Comparison of ENCODE assay signal across 22 cellular contexts in genomic region chr14:101034986-101035385, GRCh38.
DNase-seq lines count a peak whose midpoint lies in the region; ATAC-seq and TF ChIP-seq lines count a peak whose summit lies in the region.
"Had no signal": no experiment of that assay in that cellular context is flagged by ENCODE, and none has a peak within 500 bp of the region (broad histone marks: within the 10 kb centered on the region; RNA-seq: fewer than 3 reads in every experiment).

No MANE protein-coding gene starts in this region.

- H3K27ac ChIP-seq in left lung (no peak overlapping the region), sigmoid colon (no peak overlapping the region)
- H3K27ac ChIP-seq: HL-60 had no signal

- H3K4me1 ChIP-seq in left lung (no peaks in the 10 kb centered on the region), sigmoid colon (no peaks in the 10 kb centered on the region)
- H3K4me1 ChIP-seq: HAP-1 had no signal

- no peak for TF ChIP-seq EP300 in sigmoid colon (IDR thresholded peaks at IDR 0.05)

- no peak overlapping the region for H3K27ac Mint-ChIP-seq in activated B cell treated with CpG ODN at 0.5 μM for 24 hours
- H3K27ac Mint-ChIP-seq: CD8-positive, alpha-beta T cell; GM23338 had no signal

- H3K4me3 ChIP-seq in left lung = no peak overlapping the region
- H3K4me3 ChIP-seq in sigmoid colon = no peak overlapping the region
- H3K4me3 ChIP-seq: GM23338, HAP-1 had no signal

- H3K4me3 Mint-ChIP-seq in activated B cell treated with CpG ODN at 0.5 μM for 24 hours = no peak overlapping the region
- H3K4me3 Mint-ChIP-seq: CD8-positive, alpha-beta T cell; GM23338 had no signal

- no peak for TF ChIP-seq CTCF in activated B cell treated with CpG ODN at 0.5 μM for 24 hours (IDR thresholded peaks at IDR 0.05)
- TF ChIP-seq CTCF in left lung (IDR thresholded peaks at IDR 0.05) = no peak
- TF ChIP-seq CTCF in sigmoid colon (IDR thresholded peaks at IDR 0.05) = no peak

- no peaks in the 10 kb centered on the region for H3K36me3 Mint-ChIP-seq in activated B cell treated with CpG ODN at 0.5 μM for 24 hours (ENCODE audit: low read depth)
- H3K36me3 Mint-ChIP-seq: CD8-positive, alpha-beta T cell had no signal

- H3K36me3 ChIP-seq in left lung (no peaks in the 10 kb centered on the region), sigmoid colon (no peaks in the 10 kb centered on the region)
- H3K36me3 ChIP-seq: HAP-1 had no signal

- no peaks in the 10 kb centered on the region for H3K27me3 ChIP-seq in left lung
- no peaks in the 10 kb centered on the region for H3K27me3 ChIP-seq in sigmoid colon

- DNase-seq in activated effector memory CD4-positive, alpha-beta T cell treated with anti-CD3 and anti-CD28 coated beads, Interleukin-2, amount 50 U/mL, for 16 hours = peak; percentile 6
- no peak for DNase-seq in activated effector memory CD4-positive, alpha-beta T cell treated with Interleukin-2 at 50 U/mL for 16 hours
- DNase-seq in activated B cell treated with CpG ODN at 0.5 μM for 24 hours (peak; percentile 7), left lung (peak; percentile 24 to 26), sigmoid colon (peak; percentile 57), SHP77 treated with DMSO at 0.1 percent for 48 hours (lab: John Stamatoyannopoulos, UW) (no peak), NCI-H187 treated with DMSO at 0.1 percent for 48 hours (lab: John Stamatoyannopoulos, UW) (no peak)
- DNase-seq: 8988T; C1 segment of cervical spinal cord; CD8-positive, alpha-beta T cell; KBM-7; NCI-H1092 treated with DMSO at 0.1 percent for 48 hours; NCI-H2081; NCI-H2171; NCI-H345; NCI-H524; NCI-H774 had no signal

- no peak for TF ChIP-seq POLR2A in sigmoid colon (IDR thresholded peaks at IDR 0.05)

- intact Hi-C loops in activated B cell treated with CpG ODN at 0.5 μM for 24 hours (cut with micrococcal nuclease) = no loop called here
- intact Hi-C loops in left lung (cut with DNase I) = no loop called here
- intact Hi-C loops in sigmoid colon (cut with DNase I) = no loop called here

- 84 to 88% methylated on average over 7 of the region's 7 CpGs for WGBS in sigmoid colon, 2 donors

- H3K4me1 Mint-ChIP-seq in activated B cell treated with CpG ODN at 0.5 μM for 24 hours = no peaks in the 10 kb centered on the region
- H3K4me1 Mint-ChIP-seq: GM23338 had no signal

- H3K27me3 Mint-ChIP-seq in activated B cell treated with CpG ODN at 0.5 μM for 24 hours = no peaks in the 10 kb centered on the region

- POLR2A ChIA-PET in activated B cell treated with CpG ODN at 0.5 μM for 24 hours (lab: Charles Lee) = no interaction called here

- CTCF ChIA-PET in activated B cell treated with CpG ODN at 0.5 μM for 24 hours (lab: Charles Lee) = no interaction called here

- H3K9me3 ChIP-seq in left lung = no peaks in the 10 kb centered on the region
- H3K9me3 ChIP-seq in sigmoid colon = no peaks in the 10 kb centered on the region
- H3K9me3 ChIP-seq: HAP-1 had no signal

- no peak for ATAC-seq in activated B cell treated with CpG ODN at 0.5 μM for 24 hours (ENCODE audit: low read depth)
- no peak for ATAC-seq in left lung
- ATAC-seq in HG02678 (IDR thresholded peaks at IDR 0.05; ENCODE audit: unreplicated experiment) = no peak
- ATAC-seq: CD8-positive, alpha-beta T cell; GM23338; Panc1 had no signal

- no peaks in the 10 kb centered on the region for H3K9me3 Mint-ChIP-seq in activated B cell treated with CpG ODN at 0.5 μM for 24 hours
- H3K9me3 Mint-ChIP-seq: CD8-positive, alpha-beta T cell had no signal

Comparison
In these comparisons a context has a peak if more than half of its experiments do, and no peak if none do; other contexts are left out.
1. DNase-seq: peak in activated effector memory CD4-positive, alpha-beta T cell treated with anti-CD3 and anti-CD28 coated beads, Interleukin-2, amount 50 U/mL, for 16 hours (single experiment), activated B cell treated with CpG ODN at 0.5 μM for 24 hours (single experiment), left lung (2 of 2) and sigmoid colon (single experiment); none in activated effector memory CD4-positive, alpha-beta T cell treated with Interleukin-2 at 50 U/mL for 16 hours (single experiment), SHP77 treated with DMSO at 0.1 percent for 48 hours (single experiment) and NCI-H187 treated with DMSO at 0.1 percent for 48 hours (single experiment).